ENCODE assay signal across 9 cellular contexts in genomic region chr2:144512421-144513272, GRCh38. TPM values are rescaled to one million over a fixed set of nuclear protein-coding genes. Genes with fewer than 3 reads are reported as not detected.
DNase-seq lines count a peak whose midpoint lies in the region; ATAC-seq and TF ChIP-seq lines count a peak whose summit lies in the region.
"Had no signal": no experiment of that assay in that cellular context is flagged by ENCODE, and none has a peak within 500 bp of the region (broad histone marks: within the 10 kb centered on the region; RNA-seq: fewer than 3 reads in every experiment).

No MANE protein-coding gene starts in this region.

- peaks cover 29% of the 10 kb centered on the region for H3K4me1 Mint-ChIP-seq in endodermal cell
- peaks cover 66% of the 10 kb centered on the region for H3K4me1 Mint-ChIP-seq in nephron
- peaks cover 18 to 70% (median 21%) of the 10 kb centered on the region in 3 donors for H3K4me1 Mint-ChIP-seq in T-cell

- H3K9me3 Mint-ChIP-seq in endodermal cell = no peaks in the 10 kb centered on the region
- H3K9me3 Mint-ChIP-seq in nephron = no peaks in the 10 kb centered on the region
- no peaks in the 10 kb centered on the region for H3K9me3 Mint-ChIP-seq in T-cell

- H3K4me3 ChIP-seq in endodermal cell (ENCODE audit: low read length) (no peak overlapping the region), PC-9 (no peak overlapping the region)

- no peak overlapping the region for H3K9ac ChIP-seq in endodermal cell (ENCODE audit: extremely low read depth, low read length, poor library complexity, severe bottlenecking)

- no peaks in the 10 kb centered on the region for H3K9me2 ChIP-seq in PC-9 (ENCODE audit: insufficient read depth)

- BruUV-seq in PC-9 (replicated peaks; lab: Mats Ljungman, UMichigan) = no TSS peak

- intact Hi-C loops in PC-9 (cut with micrococcal nuclease; ENCODE audit: unreplicated experiment) = no loop called here

- peaks cover 92% of the 10 kb centered on the region for H3K27me3 Mint-ChIP-seq in endodermal cell (ENCODE audit: insufficient read depth)
- peaks cover 12% of the 10 kb centered on the region for H3K27me3 Mint-ChIP-seq in nephron (ENCODE audit: low read depth)
- peaks cover 51 to 68% of the 10 kb centered on the region in 2 donors for H3K27me3 Mint-ChIP-seq in T-cell

- H3K4me3 Mint-ChIP-seq in endodermal cell (no peak overlapping the region), nephron (peak overlapping the region; percentile 92 to 96 (median 94)), T-cell (peak overlapping the region in 1 of 3 donors; percentile 13)

- DNase-seq in ACHN (peak; percentile 46), LHCN-M2 (ENCODE audit: low read depth) (peak; percentile 25), endodermal cell (no peak), T-cell (no peak), PC-9 (no peak), mucosa of gallbladder (ENCODE audit: low spot score) (no peak), C1 segment of cervical spinal cord (lab: John Stamatoyannopoulos, UW) (no peak)

- POLR2A ChIA-PET in T-cell (lab: Charles Lee) (no interaction called here), PC-9 (lab: Charles Lee; ENCODE audit: unreplicated experiment) (no interaction called here)

- H3K27ac ChIP-seq in endodermal cell (ENCODE audit: low read depth, low read length) = peak overlapping the region; percentile 79
- no peak overlapping the region for H3K27ac ChIP-seq in PC-9

- H3K36me3 Mint-ChIP-seq in endodermal cell (ENCODE audit: low read depth) (no peaks in the 10 kb centered on the region), nephron (ENCODE audit: low read depth) (peaks cover 52% of the 10 kb centered on the region), T-cell (peaks cover 8% of the 10 kb centered on the region)

- H3K4me2 ChIP-seq in PC-9 = no peak overlapping the region

- H3F3A ChIP-seq in PC-9 (ENCODE audit: insufficient read depth, low read depth) = no peaks in the 10 kb centered on the region

- 50 to 68% methylated on average over 6 to 9 of the region's 9 CpGs for WGBS in endodermal cell (ENCODE audit: insufficient coverage in 1 of 2, insufficient read length in 1 of 2), 2 experiments

- peaks cover 95% of the 10 kb centered on the region for H3K27me3 ChIP-seq in endodermal cell (ENCODE audit: control insufficient read depth, insufficient read depth, low read length, poor library complexity, severe bottlenecking)
- no peaks in the 10 kb centered on the region for H3K27me3 ChIP-seq in PC-9 (ENCODE audit: insufficient read depth, low read depth)

- H3K36me3 ChIP-seq in endodermal cell (ENCODE audit: control insufficient read depth, insufficient read depth, low read length) (no peaks in the 10 kb centered on the region), PC-9 (ENCODE audit: low read depth) (no peaks in the 10 kb centered on the region)

- CTCF ChIA-PET in T-cell (lab: Charles Lee) = no interaction called here
- CTCF ChIA-PET in PC-9 (lab: Charles Lee) = no interaction called here

- H3K79me2 ChIP-seq in PC-9 (ENCODE audit: low read depth) = no peaks in the 10 kb centered on the region

- H3K27ac Mint-ChIP-seq in endodermal cell = no peak overlapping the region
- peak overlapping the region; percentile 98 to 99 (median 99) for H3K27ac Mint-ChIP-seq in nephron
- peak overlapping the region in 1 of 2 donors; percentile 71 for H3K27ac Mint-ChIP-seq in T-cell

- no peak for TF ChIP-seq CTCF in endodermal cell (conservative IDR thresholded peaks at IDR 0.05)
- TF ChIP-seq CTCF in nephron (IDR thresholded peaks at IDR 0.05; ENCODE audit: unreplicated experiment in 3 of 3) = no peak
- no peak for TF ChIP-seq CTCF in PC-9 (conservative IDR thresholded peaks at IDR 0.05)

- H4K20me1 ChIP-seq in PC-9 (ENCODE audit: insufficient read depth) = no peaks in the 10 kb centered on the region

- in situ Hi-C loops in ACHN (cut with HindIII; ENCODE audit: low pct_ligation_motif_present, low pct_unique_long_range_greater_than_20kb, low sequenced_read_pairs) = no loop called here

- ATAC-seq in T-cell (replicated peaks in 1 of 4) = no peak
- ATAC-seq: Panc1 had no signal

- no peaks in the 10 kb centered on the region for H3K9me3 ChIP-seq in endodermal cell (ENCODE audit: control insufficient read depth, low read length)
- no peaks in the 10 kb centered on the region for H3K9me3 ChIP-seq in PC-9 (ENCODE audit: insufficient read depth, low read depth)

- no peak overlapping the region for H2AFZ ChIP-seq in PC-9

- H3K4me1 ChIP-seq in endodermal cell (ENCODE audit: control insufficient read depth, insufficient read depth, low read length) (peaks cover 7% of the 10 kb centered on the region), PC-9 (replicated peaks; ENCODE audit: insufficient read depth) (no peaks in the 10 kb centered on the region)

RNA-seq across cellular contexts. Expression of gene ZEB2, which starts 7.3 kb away (rescaled TPM):
- total RNA-seq in LHCN-M2 (2014; rRNA removed) (52.9 and 56.7 TPM in 2 replicates), endodermal cell (under 1 TPM; 0.29 to 0.31 TPM), T-cell (100 to 1,000 TPM in 1 of 5 donors, 10 to 100 TPM in 3, 1 to 10 TPM in 1; 8.9 to 106 (median 23.7) TPM), PC-9 (2021) (0.09 and 0.95 TPM in 2 replicates), mucosa of gallbladder (91.0 TPM)
- polyA plus RNA-seq in LHCN-M2 (2012) = 27.1 TPM
- 68.2 TPM for polyA plus RNA-seq in endodermal cell (2013, experiment 1 of 2)
- polyA plus RNA-seq in endodermal cell (2013, experiment 2 of 2) = 65.4 TPM

Comparison
In these comparisons a context has a peak if more than half of its experiments do, and no peak if none do; other contexts are left out.
1. DNase-seq: peak in ACHN (single experiment) and LHCN-M2 (single experiment); none in endodermal cell (single experiment), T-cell (0 of 34), PC-9 (0 of 2), mucosa of gallbladder (single experiment) and C1 segment of cervical spinal cord (0 of 14).